In the genomic region with DNA sequence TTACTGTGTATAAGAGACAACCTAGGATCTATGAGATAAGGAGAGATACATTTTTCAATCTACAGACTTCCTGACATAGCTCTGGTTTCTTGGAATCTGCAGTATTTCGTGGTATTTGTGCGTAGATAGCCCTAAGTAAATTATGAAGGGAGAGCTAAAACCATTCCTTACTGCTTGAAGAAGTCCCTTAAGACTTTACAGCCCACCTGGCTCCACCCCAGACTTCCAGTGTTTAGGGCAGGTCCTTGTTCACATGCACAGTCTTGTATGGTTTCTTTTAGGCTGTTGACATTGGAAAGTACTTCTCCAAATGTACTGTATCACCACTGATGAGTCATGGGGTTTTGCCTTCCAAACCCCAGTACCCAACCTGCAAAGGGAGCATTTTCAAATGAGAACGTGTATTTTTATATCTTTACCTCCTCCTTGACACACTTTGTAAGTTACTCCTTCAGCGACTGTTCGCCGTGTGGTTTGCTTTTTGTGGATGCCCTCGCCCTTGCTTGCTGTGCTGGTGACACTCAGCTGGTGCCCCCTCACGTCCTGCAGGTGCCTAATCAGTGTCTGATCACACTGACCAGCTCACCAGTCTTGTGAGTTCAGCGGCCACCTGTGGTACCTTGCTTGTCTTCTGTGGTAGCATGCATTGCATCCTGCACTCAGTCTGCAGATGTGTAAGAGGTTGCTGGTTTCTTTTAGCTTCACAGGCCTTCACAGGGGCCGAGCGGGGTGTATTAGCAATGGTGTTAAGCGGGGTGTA, we compare ENCODE assay signal across 10 cellular contexts.
DNase-seq lines count a peak whose midpoint lies in the region; TF ChIP-seq lines count a peak whose summit lies in the region.
"Had no signal": no experiment of that assay in that cellular context is flagged by ENCODE, and none has a peak within 500 bp of the region (broad histone marks: within the 10 kb centered on the region; RNA-seq: fewer than 3 reads in every experiment).

No MANE protein-coding gene starts in this region.

- 60% methylated on average over 12 of the region's 12 CpGs for WGBS in prostate gland
- WGBS in sigmoid colon, 2 donors: 93 to 94% methylated on average over 12 of the region's 12 CpGs

- H3K4me3 ChIP-seq in SJSA1 (no peak overlapping the region), fibroblast of mammary gland (ENCODE audit: control insufficient read depth, low read depth, low read length) (no peak overlapping the region), prostate gland (no peak overlapping the region), sigmoid colon (no peak overlapping the region)
- H3K4me3 ChIP-seq: GM23338 had no signal

- DNase-seq in ELR (ENCODE audit: low read depth) (peak; percentile 41), SJSA1 (ENCODE audit: low read depth in 1 of 2, low spot score in 2 of 2) (no peak), fibroblast of mammary gland (ENCODE audit: low read depth) (peak; percentile 91), prostate gland (ENCODE audit: low spot score) (peak; percentile 47), sigmoid colon (no peak), NCI-H2107 (lab: John Stamatoyannopoulos, UW) (no peak), caudate nucleus (lab: John Stamatoyannopoulos, UW) (no peak), globus pallidus (ENCODE audit: low spot score) (no peak)
- DNase-seq: NCI-H774 had no signal

- H3K27ac ChIP-seq in SJSA1 (0 out of 2 replicates have a peak overlapping the region, but pooled peaks have one; percentile 30), prostate gland (peak overlapping the region; percentile 22 to 30), sigmoid colon (no peak overlapping the region), caudate nucleus (ENCODE audit: low read depth, low read length) (no peak overlapping the region)

- H3K36me3 ChIP-seq in SJSA1 (peaks cover 71% of the 10 kb centered on the region), prostate gland (peaks cover 0 to 2% of the 10 kb centered on the region in 2 donors), sigmoid colon (peaks cover 3 to 85% (median 36%) of the 10 kb centered on the region in 4 donors)

- TF ChIP-seq CTCF in fibroblast of mammary gland (conservative IDR thresholded peaks at IDR 0.05; ENCODE audit: control insufficient read depth, insufficient read depth, low read depth, low read length) (no peak), prostate gland (IDR thresholded peaks at IDR 0.05) (no peak), sigmoid colon (IDR thresholded peaks at IDR 0.05) (no peak)

- TF ChIP-seq EP300 in sigmoid colon (IDR thresholded peaks at IDR 0.05): no peak

- intact Hi-C loops in prostate gland (cut with DNase I): no loop called here
- intact Hi-C loops in sigmoid colon (cut with DNase I): no loop called here

- no peaks in the 10 kb centered on the region for H3K27me3 ChIP-seq in SJSA1 (replicated peaks)
- H3K27me3 ChIP-seq in prostate gland (replicated peaks; ENCODE audit: insufficient read depth): no peaks in the 10 kb centered on the region
- no peaks in the 10 kb centered on the region for H3K27me3 ChIP-seq in sigmoid colon

- H3K4me1 ChIP-seq in SJSA1 (replicated peaks): peaks cover 21% of the 10 kb centered on the region
- peaks cover 6% of the 10 kb centered on the region for H3K4me1 ChIP-seq in prostate gland (replicated peaks)
- H3K4me1 ChIP-seq in sigmoid colon: peaks cover 0 to 10% (median 4%) of the 10 kb centered on the region in 4 donors

- TF ChIP-seq POLR2A in prostate gland (IDR thresholded peaks at IDR 0.05) (no peak), sigmoid colon (IDR thresholded peaks at IDR 0.05) (no peak)

- H3K9me3 ChIP-seq in SJSA1 (replicated peaks) (no peaks in the 10 kb centered on the region), prostate gland (no peaks in the 10 kb centered on the region), sigmoid colon (no peaks in the 10 kb centered on the region)

Comparison
In these comparisons a context has a peak if more than half of its experiments do, and no peak if none do; other contexts are left out.
1. DNase-seq: peak in ELR (single experiment), fibroblast of mammary gland (single experiment) and prostate gland (single experiment); none in SJSA1 (0 of 2), sigmoid colon (single experiment), NCI-H2107 (single experiment), caudate nucleus (0 of 61) and globus pallidus (single experiment).
2. H3K27ac ChIP-seq: peak in SJSA1 (single experiment) and prostate gland (2 of 2); none in sigmoid colon (0 of 4) and caudate nucleus (single experiment).